In the genomic region with DNA sequence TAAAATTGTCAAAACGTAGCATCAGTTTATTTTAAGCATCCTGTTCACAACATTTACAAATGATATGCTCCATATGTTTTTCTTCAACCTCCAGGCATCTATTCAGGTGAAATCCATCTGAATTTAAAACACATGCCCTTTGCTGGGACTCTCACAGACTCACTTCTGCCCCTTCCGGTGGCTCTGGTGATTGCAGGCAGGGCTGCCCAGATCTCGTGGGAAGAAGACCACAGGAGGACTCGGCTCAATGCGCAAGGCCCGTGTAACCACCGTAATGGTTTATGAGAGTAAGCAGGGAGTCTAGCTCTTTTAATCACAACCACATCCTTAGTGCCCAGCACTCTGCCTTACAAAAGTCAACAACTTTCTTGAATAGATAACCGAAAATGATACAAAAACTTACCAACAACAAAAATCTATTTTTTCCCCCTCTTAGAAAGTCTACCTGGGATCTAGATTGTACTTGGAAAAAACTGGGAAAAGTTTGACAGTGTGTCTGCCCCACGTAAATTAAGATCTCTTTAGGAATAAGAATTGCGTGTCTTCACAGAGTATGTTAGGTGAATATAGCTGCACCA, we compare ENCODE assay signal across 8 cellular contexts.
DNase-seq lines count a peak whose midpoint lies in the region; ATAC-seq, FAIRE-seq and TF ChIP-seq lines count a peak whose summit lies in the region.

No MANE protein-coding gene starts in this region.

- H3K4me1 Mint-ChIP-seq in stimulated activated naive B cell treated with anti-CD40 and anti-IgM and Interleukin-4, amounts not matched to agents 10 μg/mL and 1 μg/mL and 100 μg/mL, for 72 hours, result peaks cover 5 to 11% of the 10 kb centered on the region in 2 donors

- DNase-seq in AG08396 (ENCODE audit: low spot score) (peak; percentile 41), GM18507 (ENCODE audit: extremely low spot score, insufficient read length, low read depth) (peak; percentile 8), HT-29 (ENCODE audit: low spot score) (peak; percentile 77), T-helper 2 cell (peak in 3 of 5 experiments; percentile 6 to 40 (median 27)), cerebellar cortex (ENCODE audit: low spot score) (peak; percentile 42), lower lobe of right lung (peak; percentile 57), epidermal melanocyte (ENCODE audit: insufficient read length, low spot score) (no peak)
- DNase-seq in stimulated activated naive B cell treated with anti-CD40 and anti-IgM and Interleukin-4, amounts not matched to agents 10 μg/mL and 1 μg/mL and 100 μg/mL, for 72 hours, result peak; percentile 46

- peaks cover 8 to 41% of the 10 kb centered on the region in 2 donors for H3K36me3 Mint-ChIP-seq in stimulated activated naive B cell treated with anti-CD40 and anti-IgM and Interleukin-4, amounts not matched to agents 10 μg/mL and 1 μg/mL and 100 μg/mL, for 72 hours

- intact Hi-C loops in lower lobe of right lung (cut with DNase I), result no loop called here

- H3K4me3 ChIP-seq in lower lobe of right lung, result no peak overlapping the region

- no peaks in the 10 kb centered on the region for H3K27me3 Mint-ChIP-seq in stimulated activated naive B cell treated with anti-CD40 and anti-IgM and Interleukin-4, amounts not matched to agents 10 μg/mL and 1 μg/mL and 100 μg/mL, for 72 hours

- H3K27ac ChIP-seq in lower lobe of right lung, result no peak overlapping the region

- no peaks in the 10 kb centered on the region for H3K4me1 ChIP-seq in lower lobe of right lung

- FAIRE-seq in GM18507 (lab: Jason Lieb, UNC), result peak; percentile 66

- H3K27me3 ChIP-seq in lower lobe of right lung (ENCODE audit: low read depth), result no peaks in the 10 kb centered on the region

- no peak overlapping the region for H3K27ac Mint-ChIP-seq in stimulated activated naive B cell treated with anti-CD40 and anti-IgM and Interleukin-4, amounts not matched to agents 10 μg/mL and 1 μg/mL and 100 μg/mL, for 72 hours

- ATAC-seq in lower lobe of right lung, result peak in 1 of 2 donors; percentile 45
- ATAC-seq in stimulated activated naive B cell treated with anti-CD40 and anti-IgM and Interleukin-4, amounts not matched to agents 10 μg/mL and 1 μg/mL and 100 μg/mL, for 72 hours (replicated peaks), result peak; percentile 36 to 63

- peaks cover 2 to 7% of the 10 kb centered on the region in 2 donors for H3K9me3 Mint-ChIP-seq in stimulated activated naive B cell treated with anti-CD40 and anti-IgM and Interleukin-4, amounts not matched to agents 10 μg/mL and 1 μg/mL and 100 μg/mL, for 72 hours

- H3K4me3 Mint-ChIP-seq in stimulated activated naive B cell treated with anti-CD40 and anti-IgM and Interleukin-4, amounts not matched to agents 10 μg/mL and 1 μg/mL and 100 μg/mL, for 72 hours, result no peak overlapping the region

- no peaks in the 10 kb centered on the region for H3K9me3 ChIP-seq in lower lobe of right lung

- peaks cover 7% of the 10 kb centered on the region for H3K36me3 ChIP-seq in lower lobe of right lung

- TF ChIP-seq CTCF in lower lobe of right lung (IDR thresholded peaks at IDR 0.05), result peak; percentile 76
